Comparison of ENCODE assay signal across 15 cellular contexts in genomic region chr3:84077479-84077878, GRCh38.
DNase-seq lines count a peak whose midpoint lies in the region; ATAC-seq and TF ChIP-seq lines count a peak whose summit lies in the region.
"Had no signal": no experiment of that assay in that cellular context is flagged by ENCODE, and none has a peak within 500 bp of the region (broad histone marks: within the 10 kb centered on the region; RNA-seq: fewer than 3 reads in every experiment).

No MANE protein-coding gene starts in this region.

- WGBS in endodermal cell (ENCODE audit: insufficient coverage in 1 of 2, insufficient read length in 1 of 2), 2 experiments: 89% methylated on average over 3 of the region's 3 CpGs; no CpG with 5 or more reads in 1 of the 2 experiments

- H3K4me2 ChIP-seq in OCI-LY3 (ENCODE audit: low read length): no peak overlapping the region
- H3K4me2 ChIP-seq: BLaER1 treated with 17β-estradiol and CSF1 and Interleukin-3, amounts not matched to agents 10 nM and 100 nM had no signal

- H3K36me3 ChIP-seq in OCI-LY3 (replicated peaks; ENCODE audit: low read depth, low read length) (no peaks in the 10 kb centered on the region), endodermal cell (ENCODE audit: control insufficient read depth, insufficient read depth, low read length) (no peaks in the 10 kb centered on the region), ascending aorta (no peaks in the 10 kb centered on the region)
- H3K36me3 ChIP-seq: BLaER1 treated with 17β-estradiol and CSF1 and Interleukin-3, amounts not matched to agents 10 nM and 100 nM; colonic mucosa; upper lobe of right lung had no signal

- H3K4me1 ChIP-seq in OCI-LY3 (ENCODE audit: low read length) (no peaks in the 10 kb centered on the region), endodermal cell (ENCODE audit: control insufficient read depth, insufficient read depth, low read length) (no peaks in the 10 kb centered on the region), ascending aorta (no peaks in the 10 kb centered on the region)
- H3K4me1 ChIP-seq: BLaER1 treated with 17β-estradiol and CSF1 and Interleukin-3, amounts not matched to agents 10 nM and 100 nM; colonic mucosa; upper lobe of right lung had no signal

- no peak overlapping the region for H3K27ac Mint-ChIP-seq in endodermal cell
- H3K27ac Mint-ChIP-seq in activated T-cell treated with anti-CD3 and anti-CD28 coated beads, Interleukin-2, amount 50 U/mL, for 24 hours: no peak overlapping the region
- H3K27ac Mint-ChIP-seq: activated naive CD4-positive, alpha-beta T cell treated with anti-CD3 and anti-CD28 coated beads, Interleukin-2, amount 10 ng/mL, durations not matched to agents 7 days and 5 days; naive thymus-derived CD8-positive, alpha-beta T cell had no signal

- H2AFZ ChIP-seq in OCI-LY3 (ENCODE audit: low read depth, low read length): no peak overlapping the region

- H3K4me3 Mint-ChIP-seq in endodermal cell: no peak overlapping the region
- no peak overlapping the region for H3K4me3 Mint-ChIP-seq in activated T-cell treated with anti-CD3 and anti-CD28 coated beads, Interleukin-2, amount 50 U/mL, for 24 hours
- H3K4me3 Mint-ChIP-seq: activated naive CD4-positive, alpha-beta T cell treated with anti-CD3 and anti-CD28 coated beads, Interleukin-2, amount 10 ng/mL, durations not matched to agents 7 days and 5 days; naive thymus-derived CD8-positive, alpha-beta T cell had no signal

- TF ChIP-seq CTCF in 22Rv1 (IDR thresholded peaks at IDR 0.05) (peak; percentile 69), GM12875 (IDR thresholded peaks at IDR 0.05; ENCODE audit: borderline replicate concordance, insufficient read depth, low read depth, low read length) (0 out of 2 replicates have a peak, but pooled peaks have one; percentile 13), OCI-LY3 (IDR thresholded peaks at IDR 0.05; ENCODE audit: low read depth, low read length) (peak; percentile 71), endodermal cell (conservative IDR thresholded peaks at IDR 0.05) (peak; percentile 75), ascending aorta (IDR thresholded peaks at IDR 0.05) (no peak)

- H3K27ac ChIP-seq in 22Rv1: no peak overlapping the region
- H3K27ac ChIP-seq in OCI-LY3 (ENCODE audit: low read length): no peak overlapping the region
- no peak overlapping the region for H3K27ac ChIP-seq in endodermal cell (ENCODE audit: low read depth, low read length)
- no peak overlapping the region for H3K27ac ChIP-seq in ascending aorta
- H3K27ac ChIP-seq: BLaER1 treated with 17β-estradiol and CSF1 and Interleukin-3, amounts not matched to agents 10 nM and 100 nM; colonic mucosa; upper lobe of right lung had no signal

- intact Hi-C loops in ascending aorta (cut with DNase I): no loop called here

- peaks cover under 1% of the 10 kb centered on the region for H3K9me3 Mint-ChIP-seq in endodermal cell
- H3K9me3 Mint-ChIP-seq in activated T-cell treated with anti-CD3 and anti-CD28 coated beads, Interleukin-2, amount 50 U/mL, for 24 hours: peaks cover 8% of the 10 kb centered on the region

- no peaks in the 10 kb centered on the region for H3K79me2 ChIP-seq in OCI-LY3 (ENCODE audit: low read length)

- no peaks in the 10 kb centered on the region for H3K4me1 Mint-ChIP-seq in endodermal cell
- H3K4me1 Mint-ChIP-seq in activated T-cell treated with anti-CD3 and anti-CD28 coated beads, Interleukin-2, amount 50 U/mL, for 24 hours (ENCODE audit: low read depth): no peaks in the 10 kb centered on the region
- H3K4me1 Mint-ChIP-seq: activated naive CD4-positive, alpha-beta T cell treated with anti-CD3 and anti-CD28 coated beads, Interleukin-2, amount 10 ng/mL, durations not matched to agents 7 days and 5 days; naive thymus-derived CD8-positive, alpha-beta T cell had no signal

- H3K4me3 ChIP-seq in GM12875 (ENCODE audit: low read depth, low read length) (no peak overlapping the region), OCI-LY3 (ENCODE audit: low read length) (no peak overlapping the region), endodermal cell (ENCODE audit: low read length) (no peak overlapping the region), ascending aorta (no peak overlapping the region)
- H3K4me3 ChIP-seq: BLaER1 treated with 17β-estradiol and CSF1 and Interleukin-3, amounts not matched to agents 10 nM and 100 nM; colonic mucosa; upper lobe of right lung had no signal

- no peaks in the 10 kb centered on the region for H3K9me3 ChIP-seq in OCI-LY3 (ENCODE audit: insufficient read depth, low read length)
- peaks cover 7% of the 10 kb centered on the region for H3K9me3 ChIP-seq in endodermal cell (ENCODE audit: control insufficient read depth, low read length)
- H3K9me3 ChIP-seq in ascending aorta: no peaks in the 10 kb centered on the region
- H3K9me3 ChIP-seq: BLaER1 treated with 17β-estradiol and CSF1 and Interleukin-3, amounts not matched to agents 10 nM and 100 nM; colonic mucosa; upper lobe of right lung had no signal

- H3K27me3 Mint-ChIP-seq in endodermal cell (ENCODE audit: insufficient read depth): no peaks in the 10 kb centered on the region
- no peaks in the 10 kb centered on the region for H3K27me3 Mint-ChIP-seq in activated T-cell treated with anti-CD3 and anti-CD28 coated beads, Interleukin-2, amount 50 U/mL, for 24 hours
- H3K27me3 Mint-ChIP-seq: activated naive CD4-positive, alpha-beta T cell treated with anti-CD3 and anti-CD28 coated beads, Interleukin-2, amount 10 ng/mL, durations not matched to agents 7 days and 5 days; naive thymus-derived CD8-positive, alpha-beta T cell had no signal

- no peaks in the 10 kb centered on the region for H3K36me3 Mint-ChIP-seq in endodermal cell (ENCODE audit: low read depth)
- no peaks in the 10 kb centered on the region for H3K36me3 Mint-ChIP-seq in activated T-cell treated with anti-CD3 and anti-CD28 coated beads, Interleukin-2, amount 50 U/mL, for 24 hours (ENCODE audit: low read depth)
- H3K36me3 Mint-ChIP-seq: activated naive CD4-positive, alpha-beta T cell treated with anti-CD3 and anti-CD28 coated beads, Interleukin-2, amount 10 ng/mL, durations not matched to agents 7 days and 5 days; naive thymus-derived CD8-positive, alpha-beta T cell had no signal

- no peak for DNase-seq in endodermal cell
- no peak for DNase-seq in activated T-cell treated with anti-CD3 and anti-CD28 coated beads, Interleukin-2, amount 50 U/mL, for 24 hours
- DNase-seq in ascending aorta (ENCODE audit: low spot score in 2 of 2): no peak
- DNase-seq: activated naive CD4-positive, alpha-beta T cell treated with anti-CD3 and anti-CD28 coated beads, Interleukin-2, amount 10 ng/mL, durations not matched to agents 7 days and 5 days; colonic mucosa; kidney; naive thymus-derived CD8-positive, alpha-beta T cell; T-helper 2 cell; upper lobe of right lung had no signal

- no peaks in the 10 kb centered on the region for H3K27me3 ChIP-seq in OCI-LY3 (ENCODE audit: low read depth, low read length)
- no peaks in the 10 kb centered on the region for H3K27me3 ChIP-seq in endodermal cell (ENCODE audit: control insufficient read depth, insufficient read depth, low read length, poor library complexity, severe bottlenecking)
- no peaks in the 10 kb centered on the region for H3K27me3 ChIP-seq in ascending aorta
- H3K27me3 ChIP-seq: BLaER1 treated with 17β-estradiol and CSF1 and Interleukin-3, amounts not matched to agents 10 nM and 100 nM; colonic mucosa; upper lobe of right lung had no signal

- no peak for ATAC-seq in GM18861 (IDR thresholded peaks at IDR 0.05; ENCODE audit: unreplicated experiment)
- no peak for ATAC-seq in HG03565 (IDR thresholded peaks at IDR 0.05; ENCODE audit: unreplicated experiment)
- ATAC-seq: naive thymus-derived CD8-positive, alpha-beta T cell; upper lobe of right lung had no signal

- H4K20me1 ChIP-seq in OCI-LY3 (ENCODE audit: insufficient read depth, low read length): no peaks in the 10 kb centered on the region
- H4K20me1 ChIP-seq: BLaER1 treated with 17β-estradiol and CSF1 and Interleukin-3, amounts not matched to agents 10 nM and 100 nM had no signal

- no peak overlapping the region for H3K9ac ChIP-seq in OCI-LY3 (ENCODE audit: low read length)
- no peak overlapping the region for H3K9ac ChIP-seq in endodermal cell (ENCODE audit: extremely low read depth, low read length, poor library complexity, severe bottlenecking)
- H3K9ac ChIP-seq: BLaER1 treated with 17β-estradiol and CSF1 and Interleukin-3, amounts not matched to agents 10 nM and 100 nM had no signal

Comparison
In these comparisons a context has a peak if more than half of its experiments do, and no peak if none do; other contexts are left out.
1. CTCF ChIP-seq: peak in 22Rv1 (single experiment), GM12875 (single experiment), OCI-LY3 (single experiment) and endodermal cell (single experiment); none in ascending aorta (0 of 3).